ENCODE assay signal across 23 cellular contexts in the genomic region with DNA sequence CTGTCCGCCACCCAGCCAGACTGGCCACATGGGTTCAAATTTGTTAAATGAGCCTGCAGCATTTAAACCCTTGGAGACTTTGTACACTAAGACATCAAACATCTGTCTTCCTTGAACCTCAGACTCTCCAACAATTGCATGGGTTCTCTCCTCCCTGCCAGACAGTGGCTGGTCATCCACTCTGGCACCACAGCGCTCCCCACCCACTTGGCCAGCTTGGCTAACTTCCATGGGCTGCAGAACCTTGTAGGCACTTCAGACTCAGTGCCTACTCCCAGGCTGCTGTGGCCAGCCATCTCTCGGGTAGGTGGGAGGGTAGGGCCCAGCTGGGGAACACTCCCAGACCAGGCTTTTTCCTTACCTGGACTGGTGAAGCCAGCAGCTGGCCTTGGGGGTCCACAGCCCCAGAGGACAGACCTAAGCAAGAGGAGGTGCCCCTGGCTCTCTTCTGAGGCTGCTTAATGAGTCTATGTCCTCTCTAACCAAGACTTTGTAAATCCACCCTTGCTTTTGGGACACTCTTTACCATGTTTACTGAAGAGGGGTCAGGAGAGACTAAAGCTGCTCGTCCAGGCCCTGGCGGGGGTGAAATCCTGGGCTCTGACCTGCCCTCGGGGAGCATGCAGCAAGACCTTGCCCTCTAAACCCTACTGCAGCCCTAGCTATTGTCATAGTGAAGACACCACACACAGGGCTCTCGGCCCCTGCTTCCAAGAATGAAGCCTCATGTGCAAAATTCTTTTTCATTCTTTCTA.
DNase-seq lines count a peak whose midpoint lies in the region; ATAC-seq and TF ChIP-seq lines count a peak whose summit lies in the region.
"Had no signal": no experiment of that assay in that cellular context is flagged by ENCODE, and none has a peak within 500 bp of the region (broad histone marks: within the 10 kb centered on the region; RNA-seq: fewer than 3 reads in every experiment).

No MANE protein-coding gene starts in this region.

- ATAC-seq in HCT116 (no peak), WTC11 (no peak), gastroesophageal sphincter (no peak)

- H3K4me1 ChIP-seq in HCT116 (ENCODE audit: control insufficient read depth in 1 of 2, insufficient read depth in 2 of 2, low read length in 2 of 2), result peaks cover 6 to 10% of the 10 kb centered on the region in 2 experiments; a peak in 3 of 4 replicates
- peaks cover 0 to 38% (median 10%) of the 10 kb centered on the region in 3 donors for H3K4me1 ChIP-seq in gastroesophageal sphincter

- H3K4me3 ChIP-seq in HCT116 (replicated peaks in 1 of 2; ENCODE audit: low read depth in 1 of 2, low read length in 2 of 2) (no peak overlapping the region), retinal pigment epithelial cell (ENCODE audit: low read length) (peak overlapping the region; percentile 12), WERI-Rb-1 (ENCODE audit: low read depth, low read length) (no peak overlapping the region), gastroesophageal sphincter (no peak overlapping the region)
- H3K4me3 ChIP-seq: BLaER1 treated with 17β-estradiol and CSF1 and Interleukin-3, amounts not matched to agents 10 nM and 100 nM had no signal

- H3K9me3 Mint-ChIP-seq in WTC11, result peaks cover 4% of the 10 kb centered on the region
- H3K9me3 Mint-ChIP-seq: activated CD4-positive, alpha-beta memory T cell treated with anti-CD3 and anti-CD28 coated beads for 36 hours; T-helper 2 cell treated with Interferon-gamma antibody and Interleukin-4, amounts not matched to agents 5 μg/mL and 100 μg/mL, for 36 hours had no signal

- H3K27ac Mint-ChIP-seq in WTC11, result no peak overlapping the region
- H3K27ac Mint-ChIP-seq: activated CD4-positive, alpha-beta memory T cell treated with anti-CD3 and anti-CD28 coated beads for 36 hours; nephron progenitor cell; T-helper 2 cell treated with Interferon-gamma antibody and Interleukin-4, amounts not matched to agents 5 μg/mL and 100 μg/mL, for 36 hours had no signal

- no peak overlapping the region for H3K27ac ChIP-seq in HCT116 (ENCODE audit: low read depth, low read length)
- H3K27ac ChIP-seq in WERI-Rb-1, result no peak overlapping the region
- H3K27ac ChIP-seq in gastroesophageal sphincter, result no peak overlapping the region
- H3K27ac ChIP-seq: BLaER1 treated with 17β-estradiol and CSF1 and Interleukin-3, amounts not matched to agents 10 nM and 100 nM; breast epithelium; heart right ventricle; left lung; upper lobe of right lung had no signal

- no peak overlapping the region for H3K9ac ChIP-seq in HCT116 (ENCODE audit: low read length)
- H3K9ac ChIP-seq: BLaER1 treated with 17β-estradiol and CSF1 and Interleukin-3, amounts not matched to agents 10 nM and 100 nM had no signal

- CTCF ChIA-PET in HCT116 (lab: Charles Lee), result no interaction called here
- CTCF ChIA-PET in WTC11 (lab: Charles Lee), result interaction anchor here (1.5 to 3.7 kb wide), 4 partner anchors 14 to 134 kb away, joined by 5 to 35 read pairs (median 26); no protein-coding TSS in a partner anchor
- CTCF ChIA-PET in GM10248 (lab: Yijun Ruan, JAX), result interaction anchor here (1.0 to 1.3 kb wide), 3 partner anchors 12 to 136 kb away, joined by 3 read pairs; no protein-coding TSS in a partner anchor

- 0 out of 2 replicates have a peak, but pooled peaks cover 1% of the 10 kb centered on the region for H3K36me3 Mint-ChIP-seq in WTC11
- H3K36me3 Mint-ChIP-seq: activated CD4-positive, alpha-beta memory T cell treated with anti-CD3 and anti-CD28 coated beads for 36 hours had no signal

- H3K4me1 Mint-ChIP-seq in WTC11, result peaks cover 41% of the 10 kb centered on the region

- TF ChIP-seq RAD21 in HCT116 (IDR thresholded peaks at IDR 0.05; ENCODE audit: low read depth), result no peak

- intact Hi-C loops in HCT116 (cut with micrococcal nuclease), result no loop called here

- DNase-seq in HCT116 (ENCODE audit: low read depth, low spot score) (no peak), WTC11 (ENCODE audit: low spot score) (no peak), foreskin melanocyte (peak; percentile 57), retinal pigment epithelial cell (ENCODE audit: low read depth) (no peak), WERI-Rb-1 (no peak), GM10248 (ENCODE audit: extremely low spot score) (no peak)
- no peak for DNase-seq in stimulated activated CD4-positive, alpha-beta T cell treated with anti-CD3 and anti-CD28 coated beads, Interleukin-2, amount 100 ng/mL, for 48 hours
- DNase-seq: ACHN; activated CD4-positive, alpha-beta memory T cell treated with anti-CD3 and anti-CD28 coated beads for 36 hours; activated CD4-positive, CD25-positive, alpha-beta regulatory T cell; activated gamma-delta T cell treated with Interleukin-2 at 50 U/mL for 16 hours; activated T-cell treated with anti-CD3 and anti-CD28 coated beads for 4 hours; GOT3; heart right ventricle; left lung; NCI-H1417 treated with DMSO at 0.1 percent for 48 hours; NCI-H510A; nephron progenitor cell; upper lobe of right lung had no signal

- H3K27me3 ChIP-seq in HCT116 (ENCODE audit: insufficient read depth, low read length) (no peaks in the 10 kb centered on the region), WERI-Rb-1 (ENCODE audit: insufficient read depth, low read depth, severe bottlenecking) (no peaks in the 10 kb centered on the region), gastroesophageal sphincter (no peaks in the 10 kb centered on the region)
- H3K27me3 ChIP-seq: breast epithelium had no signal

- no peak for TF ChIP-seq EP300 in gastroesophageal sphincter (IDR thresholded peaks at IDR 0.05)

- no TSS peak for BruUV-seq in HCT116 (replicated peaks; lab: Mats Ljungman, UMichigan)

- peak overlapping the region; percentile 82 for H3K4me3 Mint-ChIP-seq in WTC11
- H3K4me3 Mint-ChIP-seq: activated CD4-positive, alpha-beta memory T cell treated with anti-CD3 and anti-CD28 coated beads for 36 hours; T-helper 2 cell treated with Interferon-gamma antibody and Interleukin-4, amounts not matched to agents 5 μg/mL and 100 μg/mL, for 36 hours had no signal

- H3K9me3 ChIP-seq in HCT116 (ENCODE audit: control insufficient read depth in 1 of 2, insufficient read depth in 1 of 2, low read depth in 1 of 2, low read length in 2 of 2) (no peaks in the 10 kb centered on the region), WERI-Rb-1 (ENCODE audit: severe bottlenecking) (no peaks in the 10 kb centered on the region), gastroesophageal sphincter (no peaks in the 10 kb centered on the region)
- H3K9me3 ChIP-seq: breast epithelium, heart right ventricle, left lung, upper lobe of right lung had no signal

- no peaks in the 10 kb centered on the region for H4K20me1 ChIP-seq in HCT116 (ENCODE audit: insufficient read depth)

- TF ChIP-seq CTCF in HCT116 (IDR thresholded peaks at IDR 0.05 in 2 of 3, conservative IDR thresholded peaks at IDR 0.05 in 1 of 3; ENCODE audit: borderline replicate concordance in 1 of 3, insufficient read depth in 1 of 3, low read depth in 2 of 3, low read length in 2 of 3), result no peak
- no peak for TF ChIP-seq CTCF in WTC11 (IDR thresholded peaks at IDR 0.05)
- TF ChIP-seq CTCF in retinal pigment epithelial cell (conservative IDR thresholded peaks at IDR 0.05; ENCODE audit: low read depth, low read length), result no peak
- no peak for TF ChIP-seq CTCF in WERI-Rb-1 (IDR thresholded peaks at IDR 0.05; ENCODE audit: low read depth, low read length)
- no peak for TF ChIP-seq CTCF in GM10248 (IDR thresholded peaks at IDR 0.05; ENCODE audit: control extremely low read depth, extremely low read depth, low read depth, missing control alignments)
- TF ChIP-seq CTCF in gastroesophageal sphincter (IDR thresholded peaks at IDR 0.05), result no peak

- H3K79me2 ChIP-seq in HCT116 (ENCODE audit: insufficient read depth, low read length), result no peaks in the 10 kb centered on the region

- H3K27me3 Mint-ChIP-seq in WTC11 (ENCODE audit: low read depth), result peaks cover 11% of the 10 kb centered on the region

- H2AFZ ChIP-seq in HCT116 (ENCODE audit: low read depth, low read length, poor library complexity, severe bottlenecking), result no peak overlapping the region

- H3K4me2 ChIP-seq in HCT116 (ENCODE audit: low read length), result peak overlapping the region; percentile 92
- H3K4me2 ChIP-seq: BLaER1 treated with 17β-estradiol and CSF1 and Interleukin-3, amounts not matched to agents 10 nM and 100 nM had no signal

- H3K36me3 ChIP-seq in HCT116 (ENCODE audit: control insufficient read depth in 1 of 2, insufficient read depth in 2 of 2, low read length in 2 of 2) (no peaks in the 10 kb centered on the region), WERI-Rb-1 (no peaks in the 10 kb centered on the region), gastroesophageal sphincter (no peaks in the 10 kb centered on the region)
- H3K36me3 ChIP-seq: breast epithelium, heart right ventricle, left lung, upper lobe of right lung had no signal

- POLR2A ChIA-PET in HCT116 (lab: Charles Lee) (no interaction called here), WTC11 (lab: Charles Lee) (no interaction called here), GM10248 (lab: Yijun Ruan, JAX) (no interaction called here)

- no peaks in the 10 kb centered on the region for H3K9me2 ChIP-seq in HCT116 (ENCODE audit: insufficient read depth)

- TF ChIP-seq POLR2A in HCT116 (IDR thresholded peaks at IDR 0.05; ENCODE audit: borderline replicate concordance, extremely low read depth, insufficient read depth, insufficient read length) (no peak), gastroesophageal sphincter (IDR thresholded peaks at IDR 0.05) (no peak)

- RAD21 ChIA-PET in HCT116 (lab: Charles Lee; ENCODE audit: low non-redundant PET in 1 of 2, low total read pairs in 2 of 2, uncharacterized antibody in 2 of 2, unreplicated experiment in 2 of 2), result no interaction called here

- 82 to 90% methylated on average over 2 to 5 of the region's 7 CpGs for WGBS in gastroesophageal sphincter (ENCODE audit: low coverage in 1 of 2), 2 donors

TF ChIP-seq in HCT116, 20 proteins besides CTCF, POLR2A, EP300 and RAD21 (continues in another document):
- TF ChIP-seq ELF1 (IDR thresholded peaks at IDR 0.05; ENCODE audit: borderline replicate concordance, low read depth), result no peak

TF ChIP-seq in WTC11, 78 proteins besides CTCF, POLR2A, EP300 and RAD21:
- TF ChIP-seq ZNF416 (CRISPR knock-in tag; IDR thresholded peaks at IDR 0.05) (no peak), SMAD4 (CRISPR knock-in tag; IDR thresholded peaks at IDR 0.05) (no peak)
